In the genomic region with DNA sequence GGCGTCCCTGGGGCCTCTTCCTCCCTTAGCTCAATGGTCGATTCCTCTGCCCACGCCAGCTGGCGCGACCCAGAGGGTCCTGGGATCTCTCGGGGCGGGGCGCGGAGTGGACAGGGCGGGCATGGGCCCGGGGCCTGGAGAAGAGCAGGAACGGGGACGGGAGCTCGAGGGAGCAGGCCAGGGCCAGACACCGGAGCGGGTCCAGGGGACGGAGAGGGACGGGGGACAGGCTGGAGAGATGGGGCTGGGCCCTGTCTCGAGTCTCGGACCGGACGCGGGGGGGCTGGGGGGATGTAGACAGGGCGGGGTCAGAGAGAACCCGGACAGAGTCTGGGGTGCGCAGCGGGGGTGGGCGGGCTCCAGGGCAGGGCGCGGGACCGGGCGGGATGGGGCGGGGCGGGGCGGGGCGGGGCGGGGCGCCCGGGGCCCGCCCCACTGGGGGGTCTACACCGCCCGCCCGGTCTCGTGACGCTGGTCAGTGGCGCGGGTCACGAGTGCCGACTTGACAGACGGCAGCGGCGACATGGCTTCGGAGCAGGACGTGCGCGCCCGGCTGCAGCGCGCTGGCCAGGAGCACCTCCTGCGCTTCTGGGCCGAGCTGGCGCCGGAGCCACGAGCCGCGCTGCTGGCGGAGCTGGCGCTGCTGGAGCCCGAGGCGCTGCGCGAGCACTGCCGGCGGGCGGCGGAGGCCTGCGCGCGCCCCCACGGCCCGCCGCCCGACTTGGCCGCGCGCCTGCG, we compare ENCODE assay signal across 8 cellular contexts. TPM values are rescaled to one million over a fixed set of nuclear protein-coding genes. Genes with fewer than 3 reads are reported as not detected.
A peak's percentile ranks its signal among the peaks of the same experiment; 100 is the strongest.
DNase-seq lines count a peak whose midpoint lies in the region; ATAC-seq and TF ChIP-seq lines count a peak whose summit lies in the region.

Gene UAP1L1 (plus strand): TSS at position 508 of the 738 bp plus-strand sequence. CDS start 16 bp downstream, at position 524.

- WGBS in tibial nerve, 2 donors, result 0 to 1% methylated on average over 31 to 32 of the region's 87 CpGs

- H3K36me3 ChIP-seq in tibial nerve, result peaks cover 0 to 39% (median 21%) of the 10 kb centered on the region in 3 donors

- H3K4me1 ChIP-seq in tibial nerve, result peaks cover 0 to 28% (median 13%) of the 10 kb centered on the region in 4 donors

- H3K9me3 Mint-ChIP-seq in activated T-helper 2 cell treated with anti-CD3 and anti-CD28 coated beads, Interferon-gamma antibody, Interleukin-2, Interleukin-4, amounts not matched to agents 10 μg/mL and 5 μg/mL and 100 μg/mL, durations not matched to agents 14 hours and 24 hours and 36 hours, result no peaks in the 10 kb centered on the region
- no peaks in the 10 kb centered on the region for H3K9me3 Mint-ChIP-seq in naive thymus-derived CD8-positive, alpha-beta T cell

- H3K4me1 Mint-ChIP-seq in activated T-helper 2 cell treated with anti-CD3 and anti-CD28 coated beads, Interferon-gamma antibody, Interleukin-2, Interleukin-4, amounts not matched to agents 10 μg/mL and 5 μg/mL and 100 μg/mL, durations not matched to agents 14 hours and 24 hours and 36 hours (ENCODE audit: low read depth), result peaks cover under 1% of the 10 kb centered on the region
- peaks cover 4 to 12% (median 8%) of the 10 kb centered on the region in 4 donors for H3K4me1 Mint-ChIP-seq in naive thymus-derived CD8-positive, alpha-beta T cell

- peak within 1 kb of the TSS; percentile 28 for H3K27ac Mint-ChIP-seq in activated T-helper 2 cell treated with anti-CD3 and anti-CD28 coated beads, Interferon-gamma antibody, Interleukin-2, Interleukin-4, amounts not matched to agents 10 μg/mL and 5 μg/mL and 100 μg/mL, durations not matched to agents 14 hours and 24 hours and 36 hours
- H3K27ac Mint-ChIP-seq in naive thymus-derived CD8-positive, alpha-beta T cell, result peak within 1 kb of the TSS in 8 of 10 donors; percentile 43 to 84 (median 69)

- peaks cover 0 to 4% of the 10 kb centered on the region in 2 donors for H3K27me3 ChIP-seq in tibial nerve

- TF ChIP-seq CTCF in fibroblast of the aortic adventitia (IDR thresholded peaks at IDR 0.05; ENCODE audit: insufficient read depth, low read length) (no peak), tibial nerve (IDR thresholded peaks at IDR 0.05) (no peak)

- H3K27ac ChIP-seq in tibial nerve, result peak within 1 kb of the TSS; percentile 37 to 89 (median 82)

- peak within 1 kb of the TSS; percentile 74 for H3K4me3 Mint-ChIP-seq in activated T-helper 2 cell treated with anti-CD3 and anti-CD28 coated beads, Interferon-gamma antibody, Interleukin-2, Interleukin-4, amounts not matched to agents 10 μg/mL and 5 μg/mL and 100 μg/mL, durations not matched to agents 14 hours and 24 hours and 36 hours (ENCODE audit: low read depth)
- peak within 1 kb of the TSS; percentile 70 to 89 (median 76) for H3K4me3 Mint-ChIP-seq in naive thymus-derived CD8-positive, alpha-beta T cell

- POLR2A ChIA-PET in HEK293T (lab: Yijun Ruan, JAX), result interaction anchor here (2.5 kb wide), 1 partner anchor 9 kb away, joined by 15 read pairs; the partner anchor contains the start of gene MAN1B1
- POLR2A ChIA-PET in naive thymus-derived CD8-positive, alpha-beta T cell (lab: Charles Lee), result interaction anchor here (1.0 to 4.4 kb wide), 6 partner anchors 10 to 164 kb away, joined by 3 to 35 read pairs (median 6); partner anchors contain the start of genes MAN1B1 and TUBB4B

- DNase-seq in HEK293T (ENCODE audit: extremely low spot score) (peak; percentile 64), NOMO-1 treated with DMSO at 0.1 percent for 48 hours (lab: John Stamatoyannopoulos, UW; ENCODE audit: unreplicated experiment) (peak; percentile 78), fibroblast of the aortic adventitia (ENCODE audit: low read depth) (peak; percentile 49), tibial nerve (ENCODE audit: low spot score in 2 of 2) (peak; percentile 65 to 77)
- DNase-seq in activated T-helper 2 cell treated with anti-CD3 and anti-CD28 coated beads, Interferon-gamma antibody, Interleukin-2, Interleukin-4, amounts not matched to agents 10 μg/mL and 5 μg/mL and 100 μg/mL, durations not matched to agents 14 hours and 24 hours and 36 hours (ENCODE audit: low spot score), result peak; percentile 62
- DNase-seq in naive thymus-derived CD8-positive, alpha-beta T cell, result peak; percentile 43 to 75 (median 50)

- intact Hi-C loops in activated T-helper 2 cell treated with anti-CD3 and anti-CD28 coated beads, Interferon-gamma antibody, Interleukin-2, Interleukin-4, amounts not matched to agents 10 μg/mL and 5 μg/mL and 100 μg/mL, durations not matched to agents 14 hours and 24 hours and 36 hours (cut with micrococcal nuclease), result no loop called here

- no peaks in the 10 kb centered on the region for H3K9me3 ChIP-seq in tibial nerve

- CTCF ChIA-PET in HEK293T (lab: Yijun Ruan, JAX), result interaction anchor here (1.0 to 1.7 kb wide), 4 partner anchors 9 to 31 kb away, joined by 3 to 7 read pairs (median 6); partner anchors contain the start of gene NPDC1

- peak within 1 kb of the TSS; percentile 50; the same call in 1 of the 2 replicates for H3K4me3 ChIP-seq in GM08714 (ENCODE audit: low read length)
- peak within 1 kb of the TSS; percentile 80 for H3K4me3 ChIP-seq in fibroblast of the aortic adventitia (ENCODE audit: low read depth, low read length)
- H3K4me3 ChIP-seq in tibial nerve, result peak within 1 kb of the TSS; percentile 43 to 82 (median 56)

- TF ChIP-seq POLR2A in tibial nerve (IDR thresholded peaks at IDR 0.05), result peak; percentile 73 to 75

- H3K27me3 Mint-ChIP-seq in activated T-helper 2 cell treated with anti-CD3 and anti-CD28 coated beads, Interferon-gamma antibody, Interleukin-2, Interleukin-4, amounts not matched to agents 10 μg/mL and 5 μg/mL and 100 μg/mL, durations not matched to agents 14 hours and 24 hours and 36 hours (ENCODE audit: low read depth), result no peaks in the 10 kb centered on the region
- H3K27me3 Mint-ChIP-seq in naive thymus-derived CD8-positive, alpha-beta T cell, result no peaks in the 10 kb centered on the region

- H3K36me3 Mint-ChIP-seq in activated T-helper 2 cell treated with anti-CD3 and anti-CD28 coated beads, Interferon-gamma antibody, Interleukin-2, Interleukin-4, amounts not matched to agents 10 μg/mL and 5 μg/mL and 100 μg/mL, durations not matched to agents 14 hours and 24 hours and 36 hours (ENCODE audit: low read depth), result peaks cover 15% of the 10 kb centered on the region
- peaks cover 0 to 13% (median 0%) of the 10 kb centered on the region in 3 donors for H3K36me3 Mint-ChIP-seq in naive thymus-derived CD8-positive, alpha-beta T cell

- peak; percentile 78 to 81 for ATAC-seq in naive thymus-derived CD8-positive, alpha-beta T cell
- ATAC-seq in GM21447 (IDR thresholded peaks at IDR 0.05; ENCODE audit: unreplicated experiment), result no peak

- peak in 1 of 2 donors; percentile 75 for TF ChIP-seq EP300 in tibial nerve (IDR thresholded peaks at IDR 0.05)

TF ChIP-seq in HEK293T, 16 proteins besides CTCF, POLR2A, EP300 and RAD21:
- TF ChIP-seq LEF1 (IDR thresholded peaks at IDR 0.05; ENCODE audit: borderline replicate concordance) (no peak), SP1 (IDR thresholded peaks at IDR 0.05) (no peak), FOXM1 (IDR thresholded peaks at IDR 0.05; ENCODE audit: borderline replicate concordance) (peak; percentile 29; the same call in 1 of the 2 replicates), TARDBP (IDR thresholded peaks at IDR 0.05) (no peak), SUZ12 (IDR thresholded peaks at IDR 0.05) (no peak)

RNA-seq across cellular contexts. Expression of gene UAP1L1, which starts in this region (rescaled TPM):
- total RNA-seq in activated T-helper 2 cell treated with anti-CD3 and anti-CD28 coated beads, Interferon-gamma antibody, Interleukin-2, Interleukin-4, amounts not matched to agents 10 μg/mL and 5 μg/mL and 100 μg/mL, durations not matched to agents 14 hours and 24 hours and 36 hours, result 20.0 and 22.3 TPM in 2 replicates
- total RNA-seq in fibroblast of the aortic adventitia (ENCODE audit: low replicate concordance), result 12.7 and 17.7 TPM in 2 replicates
- total RNA-seq in naive thymus-derived CD8-positive, alpha-beta T cell, result 10 to 100 TPM; 25.2 to 28.7 TPM
- 1 to 10 TPM; 2.3 to 7.8 (median 2.8) TPM for polyA plus RNA-seq in naive thymus-derived CD8-positive, alpha-beta T cell
- total RNA-seq in tibial nerve, result 10 to 100 TPM in 2 of 4 donors, 1 to 10 TPM in 2; 8.1 to 20.7 (median 12.3) TPM
